8 cellular contexts compared by ENCODE assay signal in the genomic region with DNA sequence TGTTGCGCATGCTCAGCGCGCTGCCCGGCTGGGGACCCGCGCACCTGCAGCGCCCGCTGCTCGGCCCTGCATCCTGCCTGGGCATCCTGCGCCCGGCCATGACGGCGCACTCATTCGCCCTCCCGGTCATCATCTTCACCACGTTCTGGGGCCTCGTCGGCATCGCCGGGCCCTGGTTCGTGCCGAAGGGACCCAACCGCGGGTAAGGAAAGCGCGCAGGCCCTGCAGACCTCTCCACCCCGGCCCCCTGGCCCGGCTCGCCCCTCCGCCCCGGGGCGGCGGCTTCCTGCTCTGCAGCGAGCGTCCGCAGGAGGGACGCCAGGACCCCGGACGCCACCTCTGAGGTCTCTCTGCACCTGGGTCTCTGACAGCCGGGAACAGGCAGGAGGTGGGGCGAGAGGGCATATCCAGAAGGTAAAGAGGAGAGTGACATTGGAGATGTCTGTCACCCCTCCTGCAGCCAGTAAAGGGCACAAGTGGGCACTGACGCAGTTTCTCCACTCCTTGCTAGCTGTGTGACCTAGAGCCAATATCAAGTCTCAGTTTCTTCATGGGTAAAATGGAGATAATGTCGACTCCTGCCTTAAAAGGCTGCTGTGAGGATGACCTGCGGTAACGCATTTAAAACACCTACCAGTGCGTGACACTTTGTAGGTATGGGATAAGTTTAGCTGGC. TPM values are rescaled to one million over a fixed set of nuclear protein-coding genes. Genes with fewer than 3 reads are reported as not detected.
DNase-seq lines count a peak whose midpoint lies in the region; ATAC-seq and TF ChIP-seq lines count a peak whose summit lies in the region.

A gene (plus strand): TSS at position 2 of the 676 bp plus-strand sequence. CDS start 97 bp downstream, at position 99.

- H3K4me1 ChIP-seq in rectal smooth muscle tissue (ENCODE audit: control insufficient read depth, insufficient read depth, low read length) = no peaks in the 10 kb centered on the region

- peak; percentile 28 for ATAC-seq in HG03039 (IDR thresholded peaks at IDR 0.05; ENCODE audit: unreplicated experiment)

- no peaks in the 10 kb centered on the region for H3K9me3 Mint-ChIP-seq in activated CD4-positive, alpha-beta T cell treated with anti-CD3 and anti-CD28 coated beads, Interleukin-2, amount 10 ng/mL, durations not matched to agents 7 days and 5 days
- no peaks in the 10 kb centered on the region for H3K9me3 Mint-ChIP-seq in T-helper 2 cell treated with Interferon-gamma antibody and Interleukin-4, amounts not matched to agents 5 μg/mL and 100 μg/mL, for 36 hours
- peaks cover 7% of the 10 kb centered on the region for H3K9me3 Mint-ChIP-seq in glutamatergic neuron (ENCODE audit: unreplicated experiment)

- H3K9ac ChIP-seq in rectal smooth muscle tissue (ENCODE audit: low read length) = peak within 1 kb of the TSS; percentile 77

- no peaks in the 10 kb centered on the region for H3K27me3 Mint-ChIP-seq in activated CD4-positive, alpha-beta T cell treated with anti-CD3 and anti-CD28 coated beads, Interleukin-2, amount 10 ng/mL, durations not matched to agents 7 days and 5 days
- H3K27me3 Mint-ChIP-seq in T-helper 2 cell treated with Interferon-gamma antibody and Interleukin-4, amounts not matched to agents 5 μg/mL and 100 μg/mL, for 36 hours (ENCODE audit: low read depth) = no peaks in the 10 kb centered on the region
- no peaks in the 10 kb centered on the region for H3K27me3 Mint-ChIP-seq in glutamatergic neuron (ENCODE audit: unreplicated experiment)

- H3K27me3 ChIP-seq in rectal smooth muscle tissue (ENCODE audit: control insufficient read depth, insufficient read depth, low read length) = no peaks in the 10 kb centered on the region

- CTCF ChIA-PET in activated CD4-positive, alpha-beta T cell treated with anti-CD3 and anti-CD28 coated beads, Interleukin-2, amount 10 ng/mL, durations not matched to agents 7 days and 5 days (lab: Charles Lee) = no interaction called here

- H3K4me1 Mint-ChIP-seq in activated CD4-positive, alpha-beta T cell treated with anti-CD3 and anti-CD28 coated beads, Interleukin-2, amount 10 ng/mL, durations not matched to agents 7 days and 5 days = peaks cover 67% of the 10 kb centered on the region
- H3K4me1 Mint-ChIP-seq in T-helper 2 cell treated with Interferon-gamma antibody and Interleukin-4, amounts not matched to agents 5 μg/mL and 100 μg/mL, for 36 hours (ENCODE audit: low read depth) = peaks cover 52% of the 10 kb centered on the region
- H3K4me1 Mint-ChIP-seq in glutamatergic neuron (ENCODE audit: low read depth, unreplicated experiment) = peaks cover 12% of the 10 kb centered on the region

- H3K27ac Mint-ChIP-seq in activated CD4-positive, alpha-beta T cell treated with anti-CD3 and anti-CD28 coated beads, Interleukin-2, amount 10 ng/mL, durations not matched to agents 7 days and 5 days = peak within 1 kb of the TSS; percentile 88
- peak within 1 kb of the TSS; percentile 85 for H3K27ac Mint-ChIP-seq in T-helper 2 cell treated with Interferon-gamma antibody and Interleukin-4, amounts not matched to agents 5 μg/mL and 100 μg/mL, for 36 hours
- peak within 1 kb of the TSS; percentile 55 for H3K27ac Mint-ChIP-seq in glutamatergic neuron (ENCODE audit: unreplicated experiment)

- peak within 1 kb of the TSS; percentile 89 for H3K27ac ChIP-seq in rectal smooth muscle tissue (ENCODE audit: low read depth, low read length)

- POLR2A ChIA-PET in activated CD4-positive, alpha-beta T cell treated with anti-CD3 and anti-CD28 coated beads, Interleukin-2, amount 10 ng/mL, durations not matched to agents 7 days and 5 days (lab: Charles Lee) = no interaction called here

- H3K4me3 Mint-ChIP-seq in activated CD4-positive, alpha-beta T cell treated with anti-CD3 and anti-CD28 coated beads, Interleukin-2, amount 10 ng/mL, durations not matched to agents 7 days and 5 days = peak within 1 kb of the TSS; percentile 78
- peak within 1 kb of the TSS; percentile 82 for H3K4me3 Mint-ChIP-seq in T-helper 2 cell treated with Interferon-gamma antibody and Interleukin-4, amounts not matched to agents 5 μg/mL and 100 μg/mL, for 36 hours
- peak within 1 kb of the TSS; percentile 82 for H3K4me3 Mint-ChIP-seq in glutamatergic neuron (ENCODE audit: unreplicated experiment)

- H3K36me3 ChIP-seq in rectal smooth muscle tissue (ENCODE audit: control insufficient read depth, insufficient read depth, low read length) = peaks cover 2% of the 10 kb centered on the region

- H3K4me3 ChIP-seq in rectal smooth muscle tissue (ENCODE audit: low read length) = peak within 1 kb of the TSS; percentile 80

- no peak for TF ChIP-seq CTCF in glutamatergic neuron (IDR thresholded peaks at IDR 0.05; ENCODE audit: partially characterized antibody, unreplicated experiment)

- DNase-seq in activated CD4-positive, alpha-beta T cell treated with anti-CD3 and anti-CD28 coated beads, Interleukin-2, amount 10 ng/mL, durations not matched to agents 7 days and 5 days = peak; percentile 22
- DNase-seq in activated CD4-positive, alpha-beta T cell treated with anti-CD3 and anti-CD28 coated beads for 48 hours = no peak
- DNase-seq in T-helper 2 cell treated with Interferon-gamma antibody and Interleukin-4, amounts not matched to agents 5 μg/mL and 100 μg/mL, for 36 hours (ENCODE audit: low spot score) = no peak
- no peak for DNase-seq in glutamatergic neuron
- DNase-seq in KG1 (lab: John Stamatoyannopoulos, UW) = no peak
- no peak for DNase-seq in AG20443 (ENCODE audit: low spot score)

- H3K36me3 Mint-ChIP-seq in activated CD4-positive, alpha-beta T cell treated with anti-CD3 and anti-CD28 coated beads, Interleukin-2, amount 10 ng/mL, durations not matched to agents 7 days and 5 days (ENCODE audit: low read depth) = peaks cover 23% of the 10 kb centered on the region
- peaks cover 25% of the 10 kb centered on the region for H3K36me3 Mint-ChIP-seq in T-helper 2 cell treated with Interferon-gamma antibody and Interleukin-4, amounts not matched to agents 5 μg/mL and 100 μg/mL, for 36 hours (ENCODE audit: low read depth)
- H3K36me3 Mint-ChIP-seq in glutamatergic neuron (ENCODE audit: unreplicated experiment) = no peaks in the 10 kb centered on the region

RNA-seq across cellular contexts. Expression of the gene that starts here (rescaled TPM):
- 10 to 100 TPM; 69.0 to 76.1 TPM for total RNA-seq in activated CD4-positive, alpha-beta T cell treated with anti-CD3 and anti-CD28 coated beads, Interleukin-2, amount 10 ng/mL, durations not matched to agents 7 days and 5 days
- 67.6 TPM for total RNA-seq in glutamatergic neuron (ENCODE audit: unreplicated experiment)
